16 cellular contexts compared by ENCODE assay signal in the genomic region with DNA sequence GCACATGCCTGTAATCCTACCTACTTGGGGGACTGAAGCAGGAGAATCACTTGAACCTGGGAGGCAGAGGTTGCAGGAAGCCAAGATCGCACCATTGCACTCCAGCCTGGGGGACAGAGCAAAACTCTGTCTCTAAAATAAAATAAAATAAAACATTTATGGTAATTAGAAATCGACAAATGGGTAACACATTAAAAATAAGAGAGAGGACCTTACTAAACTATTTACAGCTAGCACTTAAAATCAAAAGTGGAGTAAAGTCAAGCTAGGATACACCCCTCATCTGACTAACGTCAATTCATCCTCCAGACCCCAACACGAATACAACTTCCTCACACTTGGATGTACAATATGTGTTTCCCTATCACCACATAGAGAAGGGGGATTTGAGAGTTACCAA.
"Had no signal": no experiment of that assay in that cellular context is flagged by ENCODE, and none has a peak within 500 bp of the region (broad histone marks: within the 10 kb centered on the region; RNA-seq: fewer than 3 reads in every experiment).

No MANE protein-coding gene starts in this region.

- H3K9me3 ChIP-seq: ascending aorta, prostate gland, upper lobe of left lung had no signal

- DNase-seq: activated naive CD4-positive, alpha-beta T cell treated with Interleukin-2 at 50 U/mL for 16 hours; effector memory CD4-positive, alpha-beta T cell; foreskin melanocyte; kidney glomerular epithelial cell; mesendoderm; natural killer cell; right cardiac atrium; small intestine; stimulated activated CD4-positive, alpha-beta T cell treated with anti-CD3 and anti-CD28 coated beads, Interleukin-4, amount 100 ng/mL, for 4 hours; stimulated activated naive CD8-positive, alpha-beta T cell treated with anti-CD3 and anti-CD28 coated beads, Interleukin-15, Interleukin-2, amounts not matched to agents 100 U/mL and 50 U/mL, for 24 hours; upper lobe of left lung had no signal

- H3K4me3 Mint-ChIP-seq: activated T-helper 17 cell treated with anti-CD3 and anti-CD28 coated beads, Interleukin-2, amount 50 U/mL, for 72 hours; dendritic cell treated with granulocyte-macrophage colony-stimulating factor and Interleukin-4, amounts not matched to agents 40 ng/mL and 50 ng/mL, for 4 days; natural killer cell had no signal

- H3K27ac Mint-ChIP-seq: activated T-helper 17 cell treated with anti-CD3 and anti-CD28 coated beads, Interleukin-2, amount 50 U/mL, for 72 hours; dendritic cell treated with granulocyte-macrophage colony-stimulating factor and Interleukin-4, amounts not matched to agents 40 ng/mL and 50 ng/mL, for 4 days; natural killer cell had no signal

- H3K4me1 ChIP-seq: prostate gland had no signal

- H3K4me1 Mint-ChIP-seq: activated T-helper 17 cell treated with anti-CD3 and anti-CD28 coated beads, Interleukin-2, amount 50 U/mL, for 72 hours had no signal

- H3K4me3 ChIP-seq: ascending aorta, prostate gland, upper lobe of left lung had no signal

- H3K27ac ChIP-seq: ascending aorta, epithelial cell of prostate, prostate gland, upper lobe of left lung had no signal

- H3K27me3 Mint-ChIP-seq: dendritic cell treated with granulocyte-macrophage colony-stimulating factor and Interleukin-4, amounts not matched to agents 40 ng/mL and 50 ng/mL, for 4 days had no signal

- H3K27me3 ChIP-seq: ascending aorta, upper lobe of left lung had no signal

- H3K9me3 Mint-ChIP-seq: activated T-helper 17 cell treated with anti-CD3 and anti-CD28 coated beads, Interleukin-2, amount 50 U/mL, for 72 hours; dendritic cell treated with granulocyte-macrophage colony-stimulating factor and Interleukin-4, amounts not matched to agents 40 ng/mL and 50 ng/mL, for 4 days; natural killer cell had no signal

- H3K36me3 ChIP-seq: ascending aorta, prostate gland, upper lobe of left lung had no signal

- H3K36me3 Mint-ChIP-seq: natural killer cell had no signal
